In the genomic region with DNA sequence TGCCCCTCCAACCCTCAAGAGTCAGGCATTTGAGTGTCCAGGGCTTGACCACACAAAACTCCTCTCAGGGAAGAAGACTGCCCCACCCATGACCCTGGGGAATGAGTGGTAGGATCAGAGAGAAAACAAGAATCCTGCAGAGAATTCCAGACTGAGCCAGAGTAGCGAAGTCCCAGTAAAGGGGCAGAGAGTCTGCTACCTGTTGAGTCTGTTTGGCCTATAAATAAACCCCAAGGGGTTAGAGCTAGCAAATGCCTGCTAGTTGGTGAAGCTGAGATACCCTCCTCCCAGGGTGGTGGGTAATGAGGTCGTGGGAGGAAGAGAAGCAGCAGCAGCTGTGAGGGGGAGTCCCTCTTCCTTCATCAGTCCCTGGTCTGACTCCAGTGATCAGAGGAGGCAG, we compare ENCODE assay signal across 14 cellular contexts. TPM values are rescaled to one million over a fixed set of nuclear protein-coding genes. Genes with fewer than 3 reads are reported as not detected.
DNase-seq lines count a peak whose midpoint lies in the region; ATAC-seq, FAIRE-seq and TF ChIP-seq lines count a peak whose summit lies in the region.
"Had no signal": no experiment of that assay in that cellular context is flagged by ENCODE, and none has a peak within 500 bp of the region (broad histone marks: within the 10 kb centered on the region; RNA-seq: fewer than 3 reads in every experiment).

No MANE protein-coding gene starts in this region.

- H3K9me2 ChIP-seq in Karpas-422 (replicated peaks; ENCODE audit: insufficient read depth, low read length) = no peaks in the 10 kb centered on the region

- no peaks in the 10 kb centered on the region for H3K36me3 ChIP-seq in H1 (ENCODE audit: control insufficient read depth in 2 of 4, insufficient read depth in 4 of 4, low read length in 3 of 4)
- no peaks in the 10 kb centered on the region for H3K36me3 ChIP-seq in vagina
- H3K36me3 ChIP-seq in Karpas-422 (ENCODE audit: insufficient read depth, low read length) = no peaks in the 10 kb centered on the region
- H3K36me3 ChIP-seq: pancreas had no signal

- H2BK5ac ChIP-seq in H1 (ENCODE audit: low read depth, low read length) = no peak overlapping the region

- H2BK12ac ChIP-seq in H1 (ENCODE audit: low read depth, low read length) = no peak overlapping the region

- H3K9me3 Mint-ChIP-seq in activated naive CD4-positive, alpha-beta T cell treated with anti-CD3 and anti-CD28 coated beads, Interleukin-2, amount 50 U/mL, for 24 hours = no peaks in the 10 kb centered on the region
- H3K9me3 Mint-ChIP-seq in T-cell = no peaks in the 10 kb centered on the region

- H3K23me2 ChIP-seq in H1 (ENCODE audit: low read depth, low read length) = no peaks in the 10 kb centered on the region

- H2AK5ac ChIP-seq in H1 (ENCODE audit: low read depth, low read length) = no peak overlapping the region

- no peak overlapping the region for H3K23ac ChIP-seq in H1 (ENCODE audit: insufficient read length)

- POLR2A ChIA-PET in T-cell (lab: Charles Lee) (interaction anchor here in 1 of 2 donors (0.5 kb wide), 1 partner anchor 52 kb away, joined by 7 read pairs; no protein-coding TSS in a partner anchor), H1 (lab: Charles Lee; ENCODE audit: partially characterized antibody) (no interaction called here)

- peaks cover 29% of the 10 kb centered on the region for H3K36me3 Mint-ChIP-seq in activated naive CD4-positive, alpha-beta T cell treated with anti-CD3 and anti-CD28 coated beads, Interleukin-2, amount 50 U/mL, for 24 hours
- peaks cover 48% of the 10 kb centered on the region for H3K36me3 Mint-ChIP-seq in T-cell

- no peak overlapping the region for H3K56ac ChIP-seq in H1 (replicated peaks; ENCODE audit: insufficient read length, low read depth, low read length)

- ATAC-seq in T-cell (replicated peaks in 1 of 4) (no peak), GM19455 (IDR thresholded peaks at IDR 0.05; ENCODE audit: unreplicated experiment) (no peak)
- ATAC-seq: body of pancreas, pancreas had no signal

- WGBS in H1 (ENCODE audit: extremely low coverage in 1 of 2, insufficient coverage in 1 of 2, insufficient read length in 1 of 2, insufficient replicate concordance in 2 of 2, low coverage in 1 of 2, low lambda C conversion rate in 2 of 2, missing lambda C conversion rate in 1 of 2), 2 experiments = 80% methylated on average over 2 of the region's 2 CpGs; no CpG with 5 or more reads in 1 of the 2 experiments

- no peak for DNase-seq in activated naive CD4-positive, alpha-beta T cell treated with Interleukin-2 at 50 U/mL for 16 hours
- DNase-seq in T-cell (no peak), H1 (ENCODE audit: low read depth in 1 of 2, low spot score in 2 of 2) (no peak), vagina (ENCODE audit: extremely low spot score in 2 of 2) (no peak), Karpas-422 (no peak), hepatic stellate cell (ENCODE audit: low spot score) (no peak)
- DNase-seq: body of pancreas, DMS79, foreskin keratinocyte, MV-4-11, pancreas, testis had no signal

- no peak overlapping the region for H3K4me3 ChIP-seq in H1 (ENCODE audit: extremely low read depth in 1 of 4, insufficient read depth in 2 of 4, low read depth in 3 of 4, low read length in 4 of 4)
- H3K4me3 ChIP-seq in vagina = no peak overlapping the region
- no peak overlapping the region for H3K4me3 ChIP-seq in Karpas-422 (ENCODE audit: low read length)
- H3K4me3 ChIP-seq: body of pancreas, testis had no signal

- CTCF ChIA-PET in T-cell (lab: Charles Lee) (interaction anchor here (3.7 to 4.3 kb wide), 3 partner anchors 9 to 12 kb away, joined by 14 to 41 read pairs (median 21); no protein-coding TSS in a partner anchor), H1 (lab: Charles Lee; ENCODE audit: partially characterized antibody) (interaction anchor here (0.8 to 4.4 kb wide), 4 partner anchors 8 to 65 kb away, joined by 3 to 22 read pairs (median 4); no protein-coding TSS in a partner anchor)

- H3K9ac ChIP-seq in H1 (replicated peaks in 1 of 4; ENCODE audit: extremely low read depth in 1 of 4, low read depth in 3 of 4, low read length in 3 of 4) = no peak overlapping the region
- H3K9ac ChIP-seq in Karpas-422 (ENCODE audit: low read length) = no peak overlapping the region

- H4K20me1 ChIP-seq in H1 (replicated peaks in 1 of 2; ENCODE audit: control insufficient read depth in 1 of 2, insufficient read depth in 2 of 2, low read length in 2 of 2) (no peaks in the 10 kb centered on the region), Karpas-422 (ENCODE audit: insufficient read depth, low read depth, low read length) (no peaks in the 10 kb centered on the region)

- H3K4me2 ChIP-seq in H1 (ENCODE audit: insufficient read depth in 1 of 2, low read depth in 2 of 2, low read length in 2 of 2) = no peak overlapping the region
- H3K4me2 ChIP-seq in Karpas-422 (ENCODE audit: low read depth, low read length, poor library complexity, severe bottlenecking) = no peak overlapping the region

- no peak overlapping the region for H3K4ac ChIP-seq in H1 (replicated peaks; ENCODE audit: insufficient read length, low read depth, low read length)

- intact Hi-C loops in vagina (cut with DNase I) = no loop called here

- no peak overlapping the region for H2AFZ ChIP-seq in H1 (ENCODE audit: low read length)
- no peak overlapping the region for H2AFZ ChIP-seq in Karpas-422 (ENCODE audit: low read length)

- no peak for TF ChIP-seq RAD21 in H1 (IDR thresholded peaks at IDR 0.05 in 1 of 2, conservative IDR thresholded peaks at IDR 0.05 in 1 of 2; ENCODE audit: low read depth in 2 of 2, low read length in 2 of 2)

- no peaks in the 10 kb centered on the region; a peak in 1 of 7 replicates for H3K4me1 ChIP-seq in H1 (replicated peaks in 1 of 4; ENCODE audit: control insufficient read depth in 3 of 4, insufficient read depth in 4 of 4, low read length in 3 of 4)
- no peaks in the 10 kb centered on the region for H3K4me1 ChIP-seq in vagina
- H3K4me1 ChIP-seq in Karpas-422 (ENCODE audit: low read length) = peaks cover 6% of the 10 kb centered on the region
- H3K4me1 ChIP-seq: body of pancreas, foreskin keratinocyte, pancreas, testis had no signal

- H3K4me1 Mint-ChIP-seq in activated naive CD4-positive, alpha-beta T cell treated with anti-CD3 and anti-CD28 coated beads, Interleukin-2, amount 50 U/mL, for 24 hours = peaks cover 81% of the 10 kb centered on the region
- peaks cover 79 to 94% (median 87%) of the 10 kb centered on the region in 3 donors for H3K4me1 Mint-ChIP-seq in T-cell

- no peak for FAIRE-seq in H1 (lab: Jason Lieb, UNC)
- FAIRE-seq: pancreas had no signal

- H3K79me2 ChIP-seq in H1 (ENCODE audit: control insufficient read depth in 1 of 2, insufficient read depth in 2 of 2, low read length in 2 of 2) (no peaks in the 10 kb centered on the region), Karpas-422 (ENCODE audit: low read length) (no peaks in the 10 kb centered on the region)

- TF ChIP-seq POLR2A in H1 (IDR thresholded peaks at IDR 0.05; ENCODE audit: control extremely low read depth in 1 of 2, low read depth in 2 of 2, low read length in 2 of 2) (no peak), vagina (IDR thresholded peaks at IDR 0.05) (no peak)

- no peaks in the 10 kb centered on the region for H3K79me1 ChIP-seq in H1 (ENCODE audit: low read depth, low read length)

- no peak overlapping the region for H2BK120ac ChIP-seq in H1 (replicated peaks; ENCODE audit: low read depth, low read length)

- no peak for TF ChIP-seq EP300 in H1 (IDR thresholded peaks at IDR 0.05; ENCODE audit: borderline replicate concordance in 1 of 2, low read depth in 2 of 2, low read length in 2 of 2)

- no peak overlapping the region for H3K14ac ChIP-seq in H1 (ENCODE audit: insufficient read length)

- H3K9me3 ChIP-seq in H1 (ENCODE audit: insufficient read depth in 2 of 2, low read depth in 1 of 2, low read length in 1 of 2) (no peaks in the 10 kb centered on the region), vagina (no peaks in the 10 kb centered on the region), Karpas-422 (ENCODE audit: low read length) (no peaks in the 10 kb centered on the region)
- H3K9me3 ChIP-seq: body of pancreas, pancreas, testis had no signal

- no peak overlapping the region for H3K18ac ChIP-seq in H1 (ENCODE audit: extremely low read depth, low read length)

- no peaks in the 10 kb centered on the region for H3K27me3 Mint-ChIP-seq in activated naive CD4-positive, alpha-beta T cell treated with anti-CD3 and anti-CD28 coated beads, Interleukin-2, amount 50 U/mL, for 24 hours
- H3K27me3 Mint-ChIP-seq in T-cell = no peaks in the 10 kb centered on the region

- H4K5ac ChIP-seq in H1 (ENCODE audit: insufficient read length, low read depth, low read length) = no peak overlapping the region

- peak overlapping the region; percentile 94 for H3K27ac Mint-ChIP-seq in activated naive CD4-positive, alpha-beta T cell treated with anti-CD3 and anti-CD28 coated beads, Interleukin-2, amount 50 U/mL, for 24 hours
- peak overlapping the region; percentile 99 for H3K27ac Mint-ChIP-seq in T-cell

- peaks cover 0 to 3% (median 0%) of the 10 kb centered on the region in 4 experiments; a peak in 1 of 7 replicates for H3K27me3 ChIP-seq in H1 (replicated peaks in 1 of 4; ENCODE audit: control insufficient read depth in 3 of 4, extremely low read depth in 1 of 4, insufficient read depth in 3 of 4, low read length in 3 of 4)
- no peaks in the 10 kb centered on the region for H3K27me3 ChIP-seq in vagina
- no peaks in the 10 kb centered on the region for H3K27me3 ChIP-seq in Karpas-422 (ENCODE audit: low read length)
- H3K27me3 ChIP-seq: body of pancreas, foreskin keratinocyte, pancreas, testis had no signal

- H3K27ac ChIP-seq in H1 (ENCODE audit: low read depth, low read length) = no peak overlapping the region
- peak overlapping the region; percentile 13 for H3K27ac ChIP-seq in vagina
- no peak overlapping the region for H3K27ac ChIP-seq in Karpas-422 (ENCODE audit: low read length)
- H3K27ac ChIP-seq: body of pancreas, foreskin keratinocyte, pancreas, testis had no signal

- H3K4me3 Mint-ChIP-seq in activated naive CD4-positive, alpha-beta T cell treated with anti-CD3 and anti-CD28 coated beads, Interleukin-2, amount 50 U/mL, for 24 hours = peak overlapping the region; percentile 95
- peak overlapping the region; percentile 92 to 98 (median 92) for H3K4me3 Mint-ChIP-seq in T-cell

- TF ChIP-seq CTCF in H1 (IDR thresholded peaks at IDR 0.05; ENCODE audit: control extremely low read depth in 1 of 3, insufficient read depth in 1 of 3, low read depth in 1 of 3, low read length in 3 of 3) (no peak), vagina (IDR thresholded peaks at IDR 0.05) (no peak)

- no peak overlapping the region for H2BK15ac ChIP-seq in H1 (ENCODE audit: low read length)

- H2BK20ac ChIP-seq in H1 (ENCODE audit: low read length) = no peak overlapping the region

- peak overlapping the region; percentile 58; the same call in 1 of the 2 replicates for H4K8ac ChIP-seq in H1 (ENCODE audit: extremely low read depth, insufficient read depth, low read length)

- no peak overlapping the region for H4K91ac ChIP-seq in H1 (replicated peaks; ENCODE audit: insufficient read length, low read length)

RNA-seq across cellular contexts. Expression of gene TRAF3IP3, which starts 2.5 kb away (rescaled TPM):
- total RNA-seq in T-cell = 100 to 1,000 TPM; 332 to 502 (median 465) TPM
- not detected in 2 replicates for total RNA-seq in H1 (2021; fragmentation: NEBNext Ultra II Directional; extraction: Animal tissue kit (Norgen Biotek cat#: 25700))
- not detected in 2 replicates for polyA plus RNA-seq in H1 (2011; rRNA removed)
- not detected for polyA plus RNA-seq in H1 (2011; cell fraction: cytosol; rRNA removed)
- polyA plus RNA-seq in H1 (2011; cell fraction: nucleus; rRNA removed) = not detected
- polyA plus RNA-seq in H1 (2012, experiment 1 of 2) = 0.08 to 0.17 TPM in 2 of 4 replicates, not detected in the others
- polyA plus RNA-seq in H1 (2012, experiment 2 of 2) = not detected
- polyA plus RNA-seq in H1 (2013, experiment 1 of 2) = not detected
- polyA plus RNA-seq in H1 (2013, experiment 2 of 2) = not detected
- not detected in 2 replicates for polyA minus RNA-seq in H1 (2011; rRNA and poly(A)+ RNA removed)
- not detected for polyA minus RNA-seq in H1 (2011; cell fraction: cytosol; rRNA and poly(A)+ RNA removed)
- not detected for polyA minus RNA-seq in H1 (2011; cell fraction: nucleus; rRNA and poly(A)+ RNA removed)
- total RNA-seq in vagina = 7.1 TPM
- total RNA-seq in Karpas-422 (2014; rRNA removed; shearing (Covaris generic); ENCODE audit: low replicate concordance) = 1.6 and 3.5 TPM in 2 replicates
- total RNA-seq: foreskin keratinocyte had no signal

RNA-seq across cellular contexts. Expression of gene C1orf74, which starts 26.0 kb away (rescaled TPM):
- 1 to 10 TPM in 3 of 5 donors, under 1 TPM in 2; 0.58 to 1.3 (median 1.2) TPM for total RNA-seq in T-cell
- 3.9 and 4.1 TPM in 2 replicates for total RNA-seq in H1 (2021; fragmentation: NEBNext Ultra II Directional; extraction: Animal tissue kit (Norgen Biotek cat#: 25700))
- polyA plus RNA-seq in H1 (2011; rRNA removed) = 2.6 and 3.1 TPM in 2 replicates
- polyA plus RNA-seq in H1 (2011; cell fraction: cytosol; rRNA removed) = 3.4 TPM
- 2.8 TPM for polyA plus RNA-seq in H1 (2011; cell fraction: nucleus; rRNA removed)
- 3.1 to 3.5 TPM (median 3.4 TPM) in 4 replicates for polyA plus RNA-seq in H1 (2012, experiment 1 of 2)
- 2.6 TPM for polyA plus RNA-seq in H1 (2012, experiment 2 of 2)
- polyA plus RNA-seq in H1 (2013, experiment 1 of 2) = 2.6 TPM
- polyA plus RNA-seq in H1 (2013, experiment 2 of 2) = 2.8 TPM
- 8.3 and 8.6 TPM in 2 replicates for polyA minus RNA-seq in H1 (2011; rRNA and poly(A)+ RNA removed)
- polyA minus RNA-seq in H1 (2011; cell fraction: cytosol; rRNA and poly(A)+ RNA removed) = 3.3 TPM
- 6.5 TPM for polyA minus RNA-seq in H1 (2011; cell fraction: nucleus; rRNA and poly(A)+ RNA removed)
- total RNA-seq in vagina = 2.0 TPM
- 3.2 and 4.0 TPM in 2 replicates for total RNA-seq in Karpas-422 (2014; rRNA removed; shearing (Covaris generic); ENCODE audit: low replicate concordance)

RNA-seq across cellular contexts. Expression of gene IRF6, which starts 47.6 kb away (rescaled TPM):
- total RNA-seq in T-cell = 1 to 10 TPM in 3 of 5 donors, under 1 TPM in 2; 0.16 to 2.6 (median 1.0) TPM
- total RNA-seq in H1 (2021; fragmentation: NEBNext Ultra II Directional; extraction: Animal tissue kit (Norgen Biotek cat#: 25700)) = 13.3 and 13.4 TPM in 2 replicates
- 8.1 and 9.6 TPM in 2 replicates for polyA plus RNA-seq in H1 (2011; rRNA removed)
- polyA plus RNA-seq in H1 (2011; cell fraction: cytosol; rRNA removed) = 9.9 TPM
- polyA plus RNA-seq in H1 (2011; cell fraction: nucleus; rRNA removed) = 16.5 TPM
- 7.6 to 9.8 TPM (median 8.3 TPM) in 4 replicates for polyA plus RNA-seq in H1 (2012, experiment 1 of 2)
- polyA plus RNA-seq in H1 (2012, experiment 2 of 2) = 4.6 TPM
- polyA plus RNA-seq in H1 (2013, experiment 1 of 2) = 3.9 TPM
- polyA plus RNA-seq in H1 (2013, experiment 2 of 2) = 3.2 TPM
- 30.6 and 32.9 TPM in 2 replicates for polyA minus RNA-seq in H1 (2011; rRNA and poly(A)+ RNA removed)
- polyA minus RNA-seq in H1 (2011; cell fraction: cytosol; rRNA and poly(A)+ RNA removed) = 8.9 TPM
- 13.4 TPM for polyA minus RNA-seq in H1 (2011; cell fraction: nucleus; rRNA and poly(A)+ RNA removed)
- 83.5 TPM for total RNA-seq in vagina
- total RNA-seq in Karpas-422 (2014; rRNA removed; shearing (Covaris generic); ENCODE audit: low replicate concordance) = 0.36 TPM in 1 of 2 replicates, not detected in the other

RNA-seq across cellular contexts. Expression of gene HSD11B1, which starts 53.7 kb away (rescaled TPM):
- total RNA-seq in T-cell = 1 to 10 TPM in 1 of 5 donors, under 1 TPM in 1, not detected in 3; 0.41 to 1.1 TPM
- total RNA-seq in H1 (2021; fragmentation: NEBNext Ultra II Directional; extraction: Animal tissue kit (Norgen Biotek cat#: 25700)) = not detected in 2 replicates
- not detected in 2 replicates for polyA plus RNA-seq in H1 (2011; rRNA removed)
- polyA plus RNA-seq in H1 (2011; cell fraction: cytosol; rRNA removed) = not detected
- not detected for polyA plus RNA-seq in H1 (2011; cell fraction: nucleus; rRNA removed)
- not detected in 4 replicates for polyA plus RNA-seq in H1 (2012, experiment 1 of 2)
- polyA plus RNA-seq in H1 (2012, experiment 2 of 2) = not detected
- not detected for polyA plus RNA-seq in H1 (2013, experiment 1 of 2)
- polyA plus RNA-seq in H1 (2013, experiment 2 of 2) = not detected
- not detected in 2 replicates for polyA minus RNA-seq in H1 (2011; rRNA and poly(A)+ RNA removed)
- polyA minus RNA-seq in H1 (2011; cell fraction: cytosol; rRNA and poly(A)+ RNA removed) = not detected
- polyA minus RNA-seq in H1 (2011; cell fraction: nucleus; rRNA and poly(A)+ RNA removed) = not detected
- 18.7 TPM for total RNA-seq in vagina
- total RNA-seq in Karpas-422 (2014; rRNA removed; shearing (Covaris generic); ENCODE audit: low replicate concordance) = not detected in 2 replicates

Comparison
In these comparisons a context has a peak if more than half of its experiments do, and no peak if none do; other contexts are left out.
1. RNA of gene TRAF3IP3, which starts 2.5 kb away (total RNA-seq): 332 to 502 TPM in T-cell; 7.1 TPM in vagina (single experiment), 1.6 to 3.5 TPM in Karpas-422 and not detected in H1; every median in the first group is over 10 times any median in the second.